21 cellular contexts compared by ENCODE assay signal in genomic region chr3:144200004-144200403, GRCh38.
DNase-seq lines count a peak whose midpoint lies in the region; ATAC-seq and TF ChIP-seq lines count a peak whose summit lies in the region.
"Had no signal": no experiment of that assay in that cellular context is flagged by ENCODE, and none has a peak within 500 bp of the region (broad histone marks: within the 10 kb centered on the region; RNA-seq: fewer than 3 reads in every experiment).

No MANE protein-coding gene starts in this region.

- peak; percentile 5 for DNase-seq in GM20000 (ENCODE audit: low spot score)
- DNase-seq in foreskin keratinocyte, result no peak
- no peak for DNase-seq in osteocyte (ENCODE audit: extremely low spot score, unreplicated experiment)
- DNase-seq in NCI-H187 (lab: John Stamatoyannopoulos, UW), result no peak
- DNase-seq: AML-193; CD4-positive, alpha-beta T cell; HCEC 1CT; MM.1S; NCI-H2029 treated with DMSO at 0.1 percent for 48 hours; NCI-H526 treated with DMSO at 0.1 percent for 48 hours; Peyer's patch; SIG-M5 had no signal

- no peaks in the 10 kb centered on the region for H3K36me3 Mint-ChIP-seq in osteocyte (ENCODE audit: unreplicated experiment)

- H3K9ac ChIP-seq in OCI-LY3 (ENCODE audit: low read length), result no peak overlapping the region
- H3K9ac ChIP-seq: BLaER1 treated with 17β-estradiol and CSF1 and Interleukin-3, amounts not matched to agents 10 nM and 100 nM; KMS-11 had no signal

- TF ChIP-seq CTCF in GM20000 (IDR thresholded peaks at IDR 0.05; ENCODE audit: extremely low read depth, missing control alignments) (no peak), OCI-LY3 (IDR thresholded peaks at IDR 0.05; ENCODE audit: low read depth, low read length) (no peak), foreskin keratinocyte (conservative IDR thresholded peaks at IDR 0.05) (no peak), osteocyte (IDR thresholded peaks at IDR 0.05) (no peak)

- no peaks in the 10 kb centered on the region for H3K79me2 ChIP-seq in OCI-LY3 (ENCODE audit: low read length)

- no peak overlapping the region for H3K27ac Mint-ChIP-seq in osteocyte (ENCODE audit: unreplicated experiment)
- H3K27ac Mint-ChIP-seq: CD4-positive, alpha-beta T cell; IgD-negative memory B cell had no signal

- no peak overlapping the region for H3K4me3 Mint-ChIP-seq in osteocyte (ENCODE audit: unreplicated experiment)
- H3K4me3 Mint-ChIP-seq: CD4-positive, alpha-beta T cell; IgD-negative memory B cell had no signal

- no peak overlapping the region for H3K27ac ChIP-seq in OCI-LY3 (ENCODE audit: low read length)
- H3K27ac ChIP-seq in foreskin keratinocyte, result no peak overlapping the region
- peak overlapping the region; percentile 27 for H3K27ac ChIP-seq in thymus (ENCODE audit: low read depth)
- H3K27ac ChIP-seq: A549; BLaER1 treated with 17β-estradiol and CSF1 and Interleukin-3, amounts not matched to agents 10 nM and 100 nM; KMS-11; Peyer's patch; SK-N-MC had no signal

- H3K4me1 Mint-ChIP-seq in osteocyte (ENCODE audit: unreplicated experiment), result no peaks in the 10 kb centered on the region
- H3K4me1 Mint-ChIP-seq: IgD-negative memory B cell had no signal

- H3K4me3 ChIP-seq in OCI-LY3 (ENCODE audit: low read length) (no peak overlapping the region), thymus (ENCODE audit: low read length) (no peak overlapping the region)
- H3K4me3 ChIP-seq: A549; BLaER1 treated with 17β-estradiol and CSF1 and Interleukin-3, amounts not matched to agents 10 nM and 100 nM; GM12878; Peyer's patch; SK-N-MC had no signal

- no peaks in the 10 kb centered on the region for H4K20me1 ChIP-seq in OCI-LY3 (ENCODE audit: insufficient read depth, low read length)
- H4K20me1 ChIP-seq: BLaER1 treated with 17β-estradiol and CSF1 and Interleukin-3, amounts not matched to agents 10 nM and 100 nM had no signal

- ATAC-seq in foreskin keratinocyte (peak; percentile 51), GM18867 (IDR thresholded peaks at IDR 0.05; ENCODE audit: unreplicated experiment) (no peak)
- ATAC-seq: A549, GM12878 had no signal

- peaks cover 15% of the 10 kb centered on the region for H3K4me1 ChIP-seq in OCI-LY3 (ENCODE audit: low read length)
- no peaks in the 10 kb centered on the region for H3K4me1 ChIP-seq in foreskin keratinocyte
- H3K4me1 ChIP-seq in thymus (ENCODE audit: control insufficient read depth, insufficient read depth, low read length), result no peaks in the 10 kb centered on the region
- H3K4me1 ChIP-seq: A549; BLaER1 treated with 17β-estradiol and CSF1 and Interleukin-3, amounts not matched to agents 10 nM and 100 nM; Peyer's patch had no signal

- no peaks in the 10 kb centered on the region for H3K27me3 ChIP-seq in OCI-LY3 (ENCODE audit: low read depth, low read length)
- H3K27me3 ChIP-seq in foreskin keratinocyte, result no peaks in the 10 kb centered on the region
- H3K27me3 ChIP-seq in thymus (ENCODE audit: control insufficient read depth, insufficient read depth), result no peaks in the 10 kb centered on the region
- H3K27me3 ChIP-seq: BLaER1 treated with 17β-estradiol and CSF1 and Interleukin-3, amounts not matched to agents 10 nM and 100 nM; Peyer's patch had no signal

- peaks cover 1% of the 10 kb centered on the region for H3K9me3 Mint-ChIP-seq in osteocyte (ENCODE audit: unreplicated experiment)
- H3K9me3 Mint-ChIP-seq: CD4-positive, alpha-beta T cell had no signal

- H3K9me3 ChIP-seq in OCI-LY3 (ENCODE audit: insufficient read depth, low read length) (0 out of 2 replicates have a peak, but pooled peaks cover 2% of the 10 kb centered on the region), thymus (ENCODE audit: control insufficient read depth) (no peaks in the 10 kb centered on the region)
- H3K9me3 ChIP-seq: A549, Peyer's patch had no signal

- H2AFZ ChIP-seq in OCI-LY3 (ENCODE audit: low read depth, low read length), result no peak overlapping the region

- H3K27me3 Mint-ChIP-seq in osteocyte (ENCODE audit: unreplicated experiment), result no peaks in the 10 kb centered on the region
- H3K27me3 Mint-ChIP-seq: CD4-positive, alpha-beta T cell; IgD-negative memory B cell had no signal

- peak overlapping the region; percentile 51 for H3K4me2 ChIP-seq in OCI-LY3 (ENCODE audit: low read length)
- H3K4me2 ChIP-seq: A549; BLaER1 treated with 17β-estradiol and CSF1 and Interleukin-3, amounts not matched to agents 10 nM and 100 nM; KMS-11 had no signal

- H3K36me3 ChIP-seq in OCI-LY3 (replicated peaks; ENCODE audit: low read depth, low read length), result peaks cover under 1% of the 10 kb centered on the region
- H3K36me3 ChIP-seq in thymus (ENCODE audit: control insufficient read depth, insufficient read depth), result no peaks in the 10 kb centered on the region
- H3K36me3 ChIP-seq: BLaER1 treated with 17β-estradiol and CSF1 and Interleukin-3, amounts not matched to agents 10 nM and 100 nM; Peyer's patch had no signal
